Comparison of ENCODE assay signal across 8 cellular contexts in genomic region chr19:4867534-4868285, GRCh38. TPM values are rescaled to one million over a fixed set of nuclear protein-coding genes. Genes with fewer than 3 reads are reported as not detected.
A peak's percentile ranks its signal among the peaks of the same experiment; 100 is the strongest.
DNase-seq lines count a peak whose midpoint lies in the region; ATAC-seq and TF ChIP-seq lines count a peak whose summit lies in the region.

Gene PLIN3 (minus strand): TSS chr19:4867667. CDS start chr19:4861394, 6,273 bp downstream.

- CTCF ChIA-PET in activated CD4-positive, alpha-beta memory T cell treated with anti-CD3 and anti-CD28 coated beads for 36 hours (lab: Charles Lee), result interaction anchor here (0.9 to 9.7 kb wide), 8 partner anchors 16 to 271 kb away, joined by 3 to 102 read pairs (median 8); no protein-coding TSS in a partner anchor

- DNase-seq in NCI-H345 (lab: John Stamatoyannopoulos, UW) (peak; percentile 53), NCI-H345 treated with DMSO at 0.1 percent for 48 hours (lab: John Stamatoyannopoulos, UW; ENCODE audit: unreplicated experiment) (no peak), NCI-H69 (lab: John Stamatoyannopoulos, UW) (peak; percentile 70), dorsolateral prefrontal cortex (peak; percentile 51 to 95 (median 92)), lower leg skin (ENCODE audit: low spot score in 2 of 2) (peak; percentile 97 to 100)
- DNase-seq in activated CD4-positive, alpha-beta memory T cell treated with anti-CD3 and anti-CD28 coated beads for 36 hours, result peak; percentile 97
- peak; percentile 92 for DNase-seq in stimulated activated CD4-positive, alpha-beta T cell treated with anti-CD3 and anti-CD28 coated beads, Interleukin-4, amount 100 ng/mL, for 24 hours

- H3K4me1 Mint-ChIP-seq in activated CD4-positive, alpha-beta memory T cell treated with anti-CD3 and anti-CD28 coated beads for 36 hours (ENCODE audit: low read depth), result peaks cover 22% of the 10 kb centered on the region

- H3K4me3 ChIP-seq in dorsolateral prefrontal cortex (peak within 1 kb of the TSS; percentile 51 to 88 (median 76)), lower leg skin (ENCODE audit: low read depth, poor library complexity, severe bottlenecking) (peak within 1 kb of the TSS; percentile 78)

- ATAC-seq in HG02943 (IDR thresholded peaks at IDR 0.05; ENCODE audit: low read depth, unreplicated experiment), result peak; percentile 67

- TF ChIP-seq CTCF in dorsolateral prefrontal cortex (IDR thresholded peaks at IDR 0.05 in 54 of 56, conservative IDR thresholded peaks at IDR 0.05 in 2 of 56; ENCODE audit: low read depth in 1 of 56, partially characterized antibody in 56 of 56) (peak in 9 of 56 donors; percentile 6 to 37 (median 12)), lower leg skin (IDR thresholded peaks at IDR 0.05) (peak in 1 of 3 donors; percentile 47)

- no peaks in the 10 kb centered on the region for H3K36me3 Mint-ChIP-seq in activated CD4-positive, alpha-beta memory T cell treated with anti-CD3 and anti-CD28 coated beads for 36 hours

- peak within 1 kb of the TSS; percentile 79 for H3K4me3 Mint-ChIP-seq in activated CD4-positive, alpha-beta memory T cell treated with anti-CD3 and anti-CD28 coated beads for 36 hours

- H3K27me3 ChIP-seq in dorsolateral prefrontal cortex, result peaks cover 0 to 8% (median 0%) of the 10 kb centered on the region in 45 donors

- POLR2A ChIA-PET in activated CD4-positive, alpha-beta memory T cell treated with anti-CD3 and anti-CD28 coated beads for 36 hours (lab: Charles Lee), result interaction anchor here (0.7 to 1.7 kb wide), 3 partner anchors 8 to 80 kb away, joined by 3 to 7 read pairs (median 6); no protein-coding TSS in a partner anchor

- 13 to 17% methylated on average over 13 to 19 of the region's 46 CpGs for WGBS in lower leg skin, 2 donors

- H3K27ac ChIP-seq in dorsolateral prefrontal cortex, result peak within 1 kb of the TSS; percentile 11 to 94 (median 84)

- no peaks in the 10 kb centered on the region for H3K9me3 Mint-ChIP-seq in activated CD4-positive, alpha-beta memory T cell treated with anti-CD3 and anti-CD28 coated beads for 36 hours

- H3K27me3 Mint-ChIP-seq in activated CD4-positive, alpha-beta memory T cell treated with anti-CD3 and anti-CD28 coated beads for 36 hours, result peaks cover 2% of the 10 kb centered on the region

- no peak for TF ChIP-seq POLR2A in lower leg skin (IDR thresholded peaks at IDR 0.05)

- intact Hi-C loops in activated CD4-positive, alpha-beta memory T cell treated with anti-CD3 and anti-CD28 coated beads for 36 hours (cut with micrococcal nuclease), result loop anchor here (1.0 to 2.0 kb wide), 2 partner anchors 44 to 101 kb away; partner anchors contain the start of gene KDM4B
- intact Hi-C loops in dorsolateral prefrontal cortex (cut with DNase I) (loop anchor here in 1 of 2 donors (5.0 kb wide), 1 partner anchor 50 kb away; no protein-coding TSS in a partner anchor), lower leg skin (cut with DNase I; ENCODE audit: low total_unique reads) (no loop called here)

- H3K27ac Mint-ChIP-seq in activated CD4-positive, alpha-beta memory T cell treated with anti-CD3 and anti-CD28 coated beads for 36 hours, result peak within 1 kb of the TSS; percentile 69

RNA-seq across cellular contexts. Expression of gene PLIN3, which starts in this region (rescaled TPM):
- total RNA-seq in activated CD4-positive, alpha-beta memory T cell treated with anti-CD3 and anti-CD28 coated beads for 36 hours, result 10 to 100 TPM; 36.6 to 37.7 TPM
- total RNA-seq in dorsolateral prefrontal cortex (100 to 1,000 TPM in 2 of 120 experiments, 10 to 100 TPM in 118; 10.5 to 104 (median 28.0) TPM), lower leg skin (10 to 100 TPM; 59.6 to 92.3 (median 68.5) TPM)
